8 cellular contexts compared by ENCODE assay signal in the genomic region with DNA sequence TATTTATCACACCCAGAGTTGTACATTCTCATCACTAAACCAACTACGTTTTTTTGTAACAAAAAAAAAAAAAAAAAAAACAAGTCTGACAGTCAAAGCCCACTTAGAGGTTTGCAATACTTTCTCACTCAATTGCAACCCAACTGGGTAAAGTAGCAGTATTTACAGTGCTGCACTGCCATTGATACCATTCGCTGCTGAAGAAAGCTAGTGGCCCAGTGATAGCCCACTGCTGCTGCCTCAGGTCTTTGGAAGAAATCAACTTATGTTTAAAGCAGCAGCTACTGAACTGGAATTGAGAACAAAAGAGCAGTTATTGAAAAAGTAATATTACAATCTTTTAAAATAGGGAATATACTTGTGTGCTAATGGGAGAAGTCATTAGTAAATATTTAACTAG. TPM values are rescaled to one million over a fixed set of nuclear protein-coding genes. Genes with fewer than 3 reads are reported as not detected.
DNase-seq lines count a peak whose midpoint lies in the region; ATAC-seq and TF ChIP-seq lines count a peak whose summit lies in the region.

No MANE protein-coding gene starts in this region.

- H3K9me3 Mint-ChIP-seq in MCF 10A (ENCODE audit: unreplicated experiment), result no peaks in the 10 kb centered on the region

- H3K4me1 Mint-ChIP-seq in MCF 10A (ENCODE audit: insufficient read depth, unreplicated experiment), result peaks cover 47% of the 10 kb centered on the region

- H3K36me3 ChIP-seq in A673 (ENCODE audit: insufficient read depth, low read length, poor library complexity, severe bottlenecking) (peaks cover 58% of the 10 kb centered on the region), HUES64 (ENCODE audit: insufficient read depth, low read length) (peaks cover 61% of the 10 kb centered on the region)

- no peaks in the 10 kb centered on the region for H3K9me3 ChIP-seq in A673 (ENCODE audit: low read depth, low read length, poor library complexity, severe bottlenecking)
- no peaks in the 10 kb centered on the region for H3K9me3 ChIP-seq in HUES64 (ENCODE audit: insufficient read depth, low read depth, low read length)
- no peaks in the 10 kb centered on the region for H3K9me3 ChIP-seq in mononuclear cell (ENCODE audit: low read depth, low read length)

- H3K27me3 ChIP-seq in A673 (replicated peaks; ENCODE audit: insufficient read depth, low read depth, low read length, poor library complexity) (no peaks in the 10 kb centered on the region), HUES64 (ENCODE audit: insufficient read depth, low read length) (no peaks in the 10 kb centered on the region), mononuclear cell (ENCODE audit: insufficient read depth, low read length) (no peaks in the 10 kb centered on the region)

- H3K27ac ChIP-seq in A673 (ENCODE audit: low read depth, low read length, poor library complexity, severe bottlenecking) (no peak overlapping the region), HUES64 (ENCODE audit: low read depth, low read length) (no peak overlapping the region)

- H3K4me3 Mint-ChIP-seq in MCF 10A (ENCODE audit: unreplicated experiment), result peak overlapping the region; percentile 93

- POLR2A ChIA-PET in A673 (lab: Charles Lee; ENCODE audit: low non-redundant PET) (interaction anchor here (0.5 kb wide), 1 partner anchor 19 kb away, joined by 3 read pairs; no protein-coding TSS in a partner anchor), MCF 10A (lab: Yijun Ruan, JAX) (interaction anchor here (0.6 to 25.5 kb wide), 27 partner anchors 9 to 1793 kb away, joined by 3 to 1456 read pairs (median 5); a partner anchor contains a TSS)

- intact Hi-C loops in A673 (cut with micrococcal nuclease; ENCODE audit: unreplicated experiment), result loop anchor here (2.0 to 5.0 kb wide), 2 partner anchors 27 to 181 kb away; a partner anchor contains a TSS
- intact Hi-C loops in MCF 10A (cut with micrococcal nuclease), result no loop called here
- intact Hi-C loops in lower leg skin (cut with DNase I; ENCODE audit: low total_unique reads), result no loop called here

- no peak for ATAC-seq in HG02759 (IDR thresholded peaks at IDR 0.05; ENCODE audit: unreplicated experiment)

- no peaks in the 10 kb centered on the region for H3K27me3 Mint-ChIP-seq in MCF 10A (ENCODE audit: insufficient read depth, unreplicated experiment)

- peak overlapping the region; percentile 99 for H3K9ac ChIP-seq in HUES64 (ENCODE audit: low read depth, low read length)

- peak overlapping the region; percentile 96 for H3K27ac Mint-ChIP-seq in MCF 10A (ENCODE audit: low read depth, unreplicated experiment)

- peaks cover 81% of the 10 kb centered on the region for H3K36me3 Mint-ChIP-seq in MCF 10A (ENCODE audit: insufficient read depth, unreplicated experiment)

- CTCF ChIA-PET in A673 (lab: Charles Lee), result interaction anchor here (0.7 kb wide), 1 partner anchor 1154 kb away, joined by 8 read pairs; no protein-coding TSS in a partner anchor
- CTCF ChIA-PET in MCF 10A (lab: Yijun Ruan, JAX), result interaction anchor here (0.5 to 13.7 kb wide), 9 partner anchors 9 to 1631 kb away, joined by 3 to 174 read pairs (median 4); a partner anchor contains a TSS

- TF ChIP-seq POLR2A in lower leg skin (IDR thresholded peaks at IDR 0.05), result no peak

- TSS peak; percentile 23 for BruUV-seq in A673 (replicated peaks; lab: Mats Ljungman, UMichigan)
- BruUV-seq in MCF 10A (replicated peaks; lab: Mats Ljungman, UMichigan), result no TSS peak

- 2% methylated on average over 2 of the region's 2 CpGs for WGBS in HUES64
- WGBS in lower leg skin, 2 donors, result 4 to 5% methylated on average over 2 of the region's 2 CpGs

- DNase-seq in A673 (ENCODE audit: low spot score), result no peak
- DNase-seq in MCF 10A (ENCODE audit: unreplicated experiment), result peak; percentile 32
- DNase-seq in lower leg skin (ENCODE audit: low spot score in 2 of 2), result no peak
- no peak for DNase-seq in pons (ENCODE audit: low spot score)
- DNase-seq in cerebellar nuclear complex (lab: John Stamatoyannopoulos, UW), result no peak

- no peak for TF ChIP-seq CTCF in A673 (conservative IDR thresholded peaks at IDR 0.05; ENCODE audit: low read depth, low read length)
- TF ChIP-seq CTCF in MCF 10A (IDR thresholded peaks at IDR 0.05; ENCODE audit: unreplicated experiment), result no peak
- no peak for TF ChIP-seq CTCF in lower leg skin (IDR thresholded peaks at IDR 0.05)

- H3K4me1 ChIP-seq in A673 (ENCODE audit: insufficient read depth, low read length, poor library complexity, severe bottlenecking), result peaks cover 30% of the 10 kb centered on the region
- H3K4me1 ChIP-seq in HUES64 (ENCODE audit: insufficient read depth, low read length), result peaks cover 43% of the 10 kb centered on the region
- H3K4me1 ChIP-seq in mononuclear cell (ENCODE audit: insufficient read depth, low read length), result peaks cover 53% of the 10 kb centered on the region

- H3K4me3 ChIP-seq in A673 (ENCODE audit: low read depth, low read length, poor library complexity, severe bottlenecking) (peak overlapping the region; percentile 82), HUES64 (ENCODE audit: low read length) (peak overlapping the region; percentile 97), mononuclear cell (ENCODE audit: low read length) (peak overlapping the region; percentile 100), lower leg skin (ENCODE audit: low read depth, poor library complexity, severe bottlenecking) (no peak overlapping the region)

RNA-seq across cellular contexts. Expression of a gene that starts 2.7 kb away (rescaled TPM):
- total RNA-seq in A673 (2021) (720 and 746 TPM in 2 replicates), MCF 10A (2022) (454 and 572 TPM in 2 replicates), mononuclear cell (436 TPM), lower leg skin (100 to 1,000 TPM; 183 to 262 (median 209) TPM)
- polyA plus RNA-seq in HUES64 (2013, experiment 1 of 2), result 474 TPM
- 461 TPM for polyA plus RNA-seq in HUES64 (2013, experiment 2 of 2)

RNA-seq across cellular contexts. Expression of a gene that starts 26.2 kb away (rescaled TPM):
- total RNA-seq in A673 (2021) (48.0 and 59.0 TPM in 2 replicates), MCF 10A (2022) (44.6 and 46.1 TPM in 2 replicates), mononuclear cell (19.7 TPM), lower leg skin (10 to 100 TPM; 12.3 to 23.4 (median 20.2) TPM)
- polyA plus RNA-seq in HUES64 (2013, experiment 1 of 2), result 27.5 TPM
- 27.3 TPM for polyA plus RNA-seq in HUES64 (2013, experiment 2 of 2)
